8 cellular contexts compared by ENCODE assay signal in the genomic region with DNA sequence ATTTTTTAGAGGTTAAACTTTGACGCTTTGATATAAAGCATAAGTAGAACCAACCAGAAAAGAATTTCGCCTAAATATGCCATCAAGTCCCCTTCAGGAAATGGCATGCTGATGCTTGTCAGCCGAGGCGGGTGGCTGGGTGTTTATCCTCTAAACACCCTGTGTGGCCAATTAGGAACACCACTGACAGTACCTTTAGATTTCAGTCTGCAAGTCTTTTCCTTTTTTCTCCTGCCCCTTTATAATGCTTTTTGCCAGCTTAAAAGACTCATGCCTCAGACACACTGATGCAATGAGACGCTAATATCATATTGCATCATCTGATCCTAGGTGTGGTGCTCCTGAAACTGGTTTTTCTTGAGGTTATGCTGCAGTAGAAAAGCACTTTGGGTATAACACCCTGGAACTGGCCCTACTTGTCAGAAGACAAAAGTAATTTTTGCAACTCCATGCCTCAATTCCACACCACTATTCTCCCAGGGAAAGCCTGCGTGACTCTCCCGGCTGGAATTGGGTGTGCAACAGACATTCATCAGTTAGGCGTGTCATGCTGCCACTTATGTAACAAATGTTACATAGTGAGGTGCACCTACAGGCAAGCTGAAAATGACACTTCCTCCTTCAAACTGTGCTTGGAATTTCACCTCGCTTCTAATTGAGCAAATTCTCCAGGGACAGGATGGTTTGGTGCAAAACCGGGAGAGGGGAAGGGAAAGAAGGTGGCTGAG. TPM values are rescaled to one million over a fixed set of nuclear protein-coding genes. Genes with fewer than 3 reads are reported as not detected.
DNase-seq lines count a peak whose midpoint lies in the region; ATAC-seq and TF ChIP-seq lines count a peak whose summit lies in the region.

No MANE protein-coding gene starts in this region.

- H3K9me3 ChIP-seq in upper lobe of right lung (no peaks in the 10 kb centered on the region), WERI-Rb-1 (ENCODE audit: severe bottlenecking) (no peaks in the 10 kb centered on the region)

- H3K27ac ChIP-seq in upper lobe of right lung (peak overlapping the region; percentile 78), WERI-Rb-1 (no peak overlapping the region)

- peak overlapping the region; percentile 77 for H3K4me3 Mint-ChIP-seq in activated naive CD4-positive, alpha-beta T cell treated with anti-CD3 and anti-CD28 coated beads, Interleukin-2, amount 10 ng/mL, durations not matched to agents 7 days and 5 days

- intact Hi-C loops in upper lobe of right lung (cut with DNase I), result no loop called here

- H3K9me3 Mint-ChIP-seq in activated naive CD4-positive, alpha-beta T cell treated with anti-CD3 and anti-CD28 coated beads, Interleukin-2, amount 10 ng/mL, durations not matched to agents 7 days and 5 days, result no peaks in the 10 kb centered on the region

- H3K27me3 ChIP-seq in upper lobe of right lung, result no peaks in the 10 kb centered on the region
- no peaks in the 10 kb centered on the region for H3K27me3 ChIP-seq in WERI-Rb-1 (ENCODE audit: insufficient read depth, low read depth, severe bottlenecking)

- no peak for TF ChIP-seq CTCF in upper lobe of right lung (IDR thresholded peaks at IDR 0.05)
- no peak for TF ChIP-seq CTCF in WERI-Rb-1 (IDR thresholded peaks at IDR 0.05; ENCODE audit: low read depth, low read length)

- H3K4me1 ChIP-seq in upper lobe of right lung, result peaks cover 24% of the 10 kb centered on the region

- H3K27ac Mint-ChIP-seq in activated naive CD4-positive, alpha-beta T cell treated with anti-CD3 and anti-CD28 coated beads, Interleukin-2, amount 10 ng/mL, durations not matched to agents 7 days and 5 days, result peak overlapping the region; percentile 89

- peak; percentile 39 for DNase-seq in activated naive CD4-positive, alpha-beta T cell treated with anti-CD3 and anti-CD28 coated beads, Interleukin-2, amount 10 ng/mL, durations not matched to agents 7 days and 5 days
- DNase-seq in activated naive CD4-positive, alpha-beta T cell treated with Interleukin-2 at 50 U/mL for 16 hours, result no peak
- DNase-seq in NOMO-1 treated with dmso at 0.1 percent for 144 hours (lab: John Stamatoyannopoulos, UW; ENCODE audit: unreplicated experiment) (peak; percentile 24), upper lobe of right lung (no peak), NCI-H2029 (lab: John Stamatoyannopoulos, UW) (no peak), WERI-Rb-1 (no peak), pons (ENCODE audit: low spot score) (no peak)

- H3K36me3 ChIP-seq in upper lobe of right lung (no peaks in the 10 kb centered on the region), WERI-Rb-1 (peaks cover 13% of the 10 kb centered on the region)

- H3K27me3 Mint-ChIP-seq in activated naive CD4-positive, alpha-beta T cell treated with anti-CD3 and anti-CD28 coated beads, Interleukin-2, amount 10 ng/mL, durations not matched to agents 7 days and 5 days, result no peaks in the 10 kb centered on the region

- peaks cover 12% of the 10 kb centered on the region for H3K36me3 Mint-ChIP-seq in activated naive CD4-positive, alpha-beta T cell treated with anti-CD3 and anti-CD28 coated beads, Interleukin-2, amount 10 ng/mL, durations not matched to agents 7 days and 5 days

- H3K4me3 ChIP-seq in upper lobe of right lung (no peak overlapping the region), WERI-Rb-1 (ENCODE audit: low read depth, low read length) (no peak overlapping the region)

- ATAC-seq in esophagus mucosa (peak; percentile 81), upper lobe of right lung (no peak)

- CTCF ChIA-PET in activated naive CD4-positive, alpha-beta T cell treated with anti-CD3 and anti-CD28 coated beads, Interleukin-2, amount 10 ng/mL, durations not matched to agents 7 days and 5 days (lab: Charles Lee), result interaction anchor here (1.0 kb wide), 1 partner anchor 11 kb away, joined by 3 read pairs; no protein-coding TSS in a partner anchor

- H3K4me1 Mint-ChIP-seq in activated naive CD4-positive, alpha-beta T cell treated with anti-CD3 and anti-CD28 coated beads, Interleukin-2, amount 10 ng/mL, durations not matched to agents 7 days and 5 days, result peaks cover 43% of the 10 kb centered on the region

RNA-seq across cellular contexts. Expression of gene RCC2, which starts 2.0 kb away (rescaled TPM):
- total RNA-seq in esophagus mucosa (73.5 TPM), upper lobe of right lung (48.6 TPM)

Comparison
In these comparisons a context has a peak if more than half of its experiments do, and no peak if none do; other contexts are left out.
1. DNase-seq: peak in activated naive CD4-positive, alpha-beta T cell treated with anti-CD3 and anti-CD28 coated beads, Interleukin-2, amount 10 ng/mL, durations not matched to agents 7 days and 5 days (single experiment) and NOMO-1 treated with dmso at 0.1 percent for 144 hours (single experiment); none in activated naive CD4-positive, alpha-beta T cell treated with Interleukin-2 at 50 U/mL for 16 hours (single experiment), upper lobe of right lung (single experiment), NCI-H2029 (single experiment), WERI-Rb-1 (single experiment) and pons (single experiment).